7 cellular contexts compared by ENCODE assay signal in genomic region chr11:87352759-87353707, GRCh38.
DNase-seq lines count a peak whose midpoint lies in the region; ATAC-seq, FAIRE-seq and TF ChIP-seq lines count a peak whose summit lies in the region.

No MANE protein-coding gene starts in this region.

- no peak for TF ChIP-seq POLR2A in GM12891 (IDR thresholded peaks at IDR 0.05; ENCODE audit: low read depth, low read length)
- TF ChIP-seq POLR2A in sigmoid colon (IDR thresholded peaks at IDR 0.05), result no peak

- H3K9ac ChIP-seq in adipocyte (ENCODE audit: low read length), result no peak overlapping the region

- FAIRE-seq in GM12891 (lab: Jason Lieb, UNC), result peak; percentile 95

- H3K36me3 ChIP-seq in adipocyte (ENCODE audit: control insufficient read depth, insufficient read depth, low read length, severe bottlenecking), result peaks cover 5% of the 10 kb centered on the region
- no peaks in the 10 kb centered on the region for H3K36me3 ChIP-seq in sigmoid colon

- ATAC-seq in HG02571 (IDR thresholded peaks at IDR 0.05; ENCODE audit: unreplicated experiment), result peak; percentile 95
- peak; percentile 90 for ATAC-seq in left ventricle myocardium superior

- H3K9me3 ChIP-seq in adipocyte (ENCODE audit: control insufficient read depth, low read length) (no peaks in the 10 kb centered on the region), sigmoid colon (no peaks in the 10 kb centered on the region)

- TF ChIP-seq EP300 in sigmoid colon (IDR thresholded peaks at IDR 0.05), result no peak

- H3K4me1 ChIP-seq in adipocyte (ENCODE audit: control insufficient read depth, insufficient read depth, low read length) (peaks cover 20% of the 10 kb centered on the region), sigmoid colon (peaks cover 0 to 21% (median 11%) of the 10 kb centered on the region in 4 donors)

- H3K4me3 ChIP-seq in adipocyte (ENCODE audit: low read length), result no peak overlapping the region
- H3K4me3 ChIP-seq in sigmoid colon, result no peak overlapping the region

- no peak overlapping the region for H3K27ac ChIP-seq in sigmoid colon

- intact Hi-C loops in left ventricle myocardium superior (cut with micrococcal nuclease), result loop anchor here (5.0 kb wide), 1 partner anchor 69 kb away; no protein-coding TSS in a partner anchor
- intact Hi-C loops in sigmoid colon (cut with DNase I), result loop anchor here (2.0 kb wide), 2 partner anchors 68 to 1192 kb away; no protein-coding TSS in a partner anchor

- TF ChIP-seq CTCF in sigmoid colon (IDR thresholded peaks at IDR 0.05), result peak; percentile 93 to 99 (median 98)

- 23 to 27% methylated on average over 26 of the region's 26 CpGs for WGBS in sigmoid colon, 2 donors

- DNase-seq in GM12891 (ENCODE audit: insufficient read length, low spot score), result peak; percentile 60
- peak; percentile 87 for DNase-seq in NAMALWA (ENCODE audit: low spot score)
- peak; percentile 64 for DNase-seq in T follicular helper cell (ENCODE audit: low read depth)
- DNase-seq in adipocyte (ENCODE audit: low read depth), result peak; percentile 90
- DNase-seq in left ventricle myocardium superior, result peak; percentile 92
- peak; percentile 88 for DNase-seq in sigmoid colon

- H3K27me3 ChIP-seq in adipocyte (replicated peaks; ENCODE audit: control insufficient read depth, insufficient read depth, low read length) (no peaks in the 10 kb centered on the region), sigmoid colon (no peaks in the 10 kb centered on the region)

TF ChIP-seq in GM12891, 5 proteins besides CTCF, POLR2A, EP300 and RAD21:
- TF ChIP-seq POLR2AphosphoS5 (IDR thresholded peaks at IDR 0.05; ENCODE audit: low read depth, low read length), result no peak
- TF ChIP-seq SPI1 (IDR thresholded peaks at IDR 0.05; ENCODE audit: low read depth, low read length), result no peak
- TF ChIP-seq POU2F2 (IDR thresholded peaks at IDR 0.05; ENCODE audit: low read depth, low read length), result 0 out of 2 replicates have a peak, but pooled peaks have one; percentile 10
TF ChIP-seq in GM12891: peak in this region for 1.
